ENCODE assay signal across 6 cellular contexts in the genomic region with DNA sequence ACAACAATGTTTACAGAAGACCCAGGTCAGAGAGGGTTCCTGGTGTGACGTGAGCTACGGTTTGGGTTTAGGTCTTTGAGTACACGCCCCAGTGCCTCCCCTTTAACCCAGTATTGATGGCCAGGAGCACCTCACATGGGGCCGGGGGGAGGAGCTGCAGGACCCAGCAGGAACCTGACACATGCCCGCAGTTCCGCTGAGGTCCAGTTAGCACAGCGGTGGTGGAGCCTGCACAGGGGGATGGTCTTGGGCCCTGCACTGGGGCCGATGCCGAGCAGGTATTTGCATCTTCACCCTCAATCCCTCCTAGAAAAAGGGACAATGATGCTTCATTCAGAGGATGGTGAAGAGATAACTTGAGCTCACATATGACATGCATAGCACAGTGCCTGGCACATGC. TPM values are rescaled to one million over a fixed set of nuclear protein-coding genes. Genes with fewer than 3 reads are reported as not detected.
A peak's percentile ranks its signal among the peaks of the same experiment; 100 is the strongest.
DNase-seq lines count a peak whose midpoint lies in the region; ATAC-seq and TF ChIP-seq lines count a peak whose summit lies in the region.
"Not testable (repeated sequence)": the region's sequence is repeated elsewhere in the genome, so short reads cannot be mapped to it uniquely, and the experiment has no call there.
"Had no signal": no experiment of that assay in that cellular context is flagged by ENCODE, and none has a peak within 500 bp of the region (broad histone marks: within the 10 kb centered on the region; RNA-seq: fewer than 3 reads in every experiment).

No MANE protein-coding gene starts in this region.

- not testable (repeated sequence) for H3K4me3 ChIP-seq in RWPE2 (ENCODE audit: severe bottlenecking); upper lobe of right lung

- not testable (repeated sequence) for H3K36me3 ChIP-seq in RWPE2 (ENCODE audit: low read depth); upper lobe of right lung

- H3K4me3 Mint-ChIP-seq in osteocyte (ENCODE audit: unreplicated experiment) = not testable (repeated sequence)

- H3K4me1 ChIP-seq in RWPE2 (ENCODE audit: insufficient read depth, poor library complexity, severe bottlenecking); upper lobe of right lung: not testable (repeated sequence)

- H3K27me3 Mint-ChIP-seq in osteocyte (ENCODE audit: unreplicated experiment) = not testable (repeated sequence)

- ATAC-seq in RWPE2 (ENCODE audit: low read depth); upper lobe of right lung: not testable (repeated sequence)

- peak; percentile 51 for DNase-seq in RWPE2 (ENCODE audit: low spot score)
- DNase-seq in ecto neural progenitor cell (ENCODE audit: low spot score) = peak; percentile 43
- peak; percentile 25 for DNase-seq in islet precursor cell
- DNase-seq in osteocyte (ENCODE audit: extremely low spot score, unreplicated experiment) = peak; percentile 83
- DNase-seq in upper lobe of right lung = peak; percentile 64

- H3K9me3 ChIP-seq in RWPE2 (ENCODE audit: severe bottlenecking); upper lobe of right lung: not testable (repeated sequence)

- H3K27me3 ChIP-seq in RWPE2 (ENCODE audit: insufficient read depth, poor library complexity, severe bottlenecking); upper lobe of right lung: not testable (repeated sequence)

- H3K4me1 Mint-ChIP-seq in osteocyte (ENCODE audit: unreplicated experiment) = not testable (repeated sequence)

- not testable (repeated sequence) for H3K27ac Mint-ChIP-seq in osteocyte (ENCODE audit: unreplicated experiment)

- H3K36me3 Mint-ChIP-seq in osteocyte (ENCODE audit: unreplicated experiment) = not testable (repeated sequence)

- H3K9me3 Mint-ChIP-seq in osteocyte (ENCODE audit: unreplicated experiment) = not testable (repeated sequence)

- TF ChIP-seq CTCF in RWPE2 (IDR thresholded peaks at IDR 0.05; ENCODE audit: poor library complexity, severe bottlenecking); osteocyte (IDR thresholded peaks at IDR 0.05); upper lobe of right lung (IDR thresholded peaks at IDR 0.05): not testable (repeated sequence)

- intact Hi-C loops in upper lobe of right lung (cut with DNase I) = not testable (repeated sequence)

- not testable (repeated sequence) for H3K27ac ChIP-seq in RWPE2 (ENCODE audit: poor library complexity, severe bottlenecking); upper lobe of right lung

RNA-seq across cellular contexts. Expression of a gene that starts 4.0 kb away (rescaled TPM):
- total RNA-seq in osteocyte (1.2 and 1.5 TPM in 2 replicates), upper lobe of right lung (2.9 TPM)
- total RNA-seq: G401 had no signal

Comparison
In these comparisons a context has a peak if more than half of its experiments do, and no peak if none do; other contexts are left out.
1. DNase-seq: peak in every context shown above with its lines; median percentile 83 in osteocyte; 64 in upper lobe of right lung; 51 in RWPE2; 43 in ecto neural progenitor cell; 25 in islet precursor cell.